Comparison of ENCODE assay signal across 8 cellular contexts in the genomic region with DNA sequence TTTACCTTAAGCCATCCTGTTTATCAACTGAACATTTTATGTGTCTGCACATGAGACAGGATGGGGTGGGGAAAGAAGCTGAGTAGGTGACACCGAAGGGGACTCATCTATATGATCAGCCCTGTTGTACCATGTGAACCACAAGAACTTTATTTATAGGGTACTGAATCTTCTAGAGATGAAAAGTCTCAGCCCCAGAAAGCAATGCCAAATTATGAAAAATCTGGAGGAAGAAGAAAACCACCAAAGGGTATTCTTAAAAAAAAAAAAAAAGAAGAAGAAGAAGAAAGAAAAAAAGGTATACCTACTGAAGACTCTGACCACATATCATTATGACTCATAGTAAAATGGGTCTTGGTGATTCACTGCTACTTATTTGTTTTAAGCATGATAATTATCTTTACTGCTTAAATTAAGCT. TPM values are rescaled to one million over a fixed set of nuclear protein-coding genes. Genes with fewer than 3 reads are reported as not detected.
A peak's percentile ranks its signal among the peaks of the same experiment; 100 is the strongest.
DNase-seq lines count a peak whose midpoint lies in the region; ATAC-seq and TF ChIP-seq lines count a peak whose summit lies in the region.

No MANE protein-coding gene starts in this region.

- ATAC-seq in HG02938 (IDR thresholded peaks at IDR 0.05; ENCODE audit: unreplicated experiment) (peak; percentile 79), activated B cell treated with CpG ODN at 0.5 μM for 24 hours (ENCODE audit: low read depth) (peak; percentile 50), natural killer cell (peak in 2 of 3 donors; percentile 42 to 70), aorta (ENCODE audit: low FRiP score) (no peak)

- H3K9me3 Mint-ChIP-seq in activated B cell treated with CpG ODN at 0.5 μM for 24 hours = no peaks in the 10 kb centered on the region
- no peaks in the 10 kb centered on the region for H3K9me3 Mint-ChIP-seq in natural killer cell

- H3K27ac Mint-ChIP-seq in activated B cell treated with CpG ODN at 0.5 μM for 24 hours (no peak overlapping the region), natural killer cell (no peak overlapping the region)

- no peaks in the 10 kb centered on the region for H3K36me3 ChIP-seq in aorta (ENCODE audit: control insufficient read depth in 1 of 2, insufficient read depth in 2 of 2, low read length in 1 of 2)

- H3K4me3 ChIP-seq in aorta (ENCODE audit: low read length in 2 of 2) = no peak overlapping the region

- DNase-seq in NOMO-1 treated with DMSO at 0.1 percent for 48 hours (lab: John Stamatoyannopoulos, UW; ENCODE audit: unreplicated experiment) (peak; percentile 82), NOMO-1 treated with dmso at 0.1 percent for 144 hours (lab: John Stamatoyannopoulos, UW; ENCODE audit: unreplicated experiment) (no peak), activated B cell treated with CpG ODN at 0.5 μM for 24 hours (no peak), natural killer cell (no peak), Ammon's horn (ENCODE audit: low spot score) (no peak), H4 (ENCODE audit: low spot score) (no peak), aorta (no peak)

- H3K4me3 Mint-ChIP-seq in activated B cell treated with CpG ODN at 0.5 μM for 24 hours = no peak overlapping the region
- H3K4me3 Mint-ChIP-seq in natural killer cell = no peak overlapping the region

- TF ChIP-seq CTCF in activated B cell treated with CpG ODN at 0.5 μM for 24 hours (IDR thresholded peaks at IDR 0.05) (no peak), natural killer cell (IDR thresholded peaks at IDR 0.05) (no peak)

- CTCF ChIA-PET in activated B cell treated with CpG ODN at 0.5 μM for 24 hours (lab: Charles Lee) = interaction anchor here (0.8 kb wide), 1 partner anchor 11 kb away, joined by 3 read pairs; no protein-coding TSS in a partner anchor

- 86 to 93% methylated on average over 1 of the region's 1 CpG for WGBS in aorta, 2 donors

- H3K27me3 Mint-ChIP-seq in activated B cell treated with CpG ODN at 0.5 μM for 24 hours (no peaks in the 10 kb centered on the region), natural killer cell (ENCODE audit: low read depth in 2 of 2) (no peaks in the 10 kb centered on the region)

- no peaks in the 10 kb centered on the region for H3K4me1 ChIP-seq in aorta (ENCODE audit: control insufficient read depth in 1 of 2, insufficient read depth in 2 of 2, low read length in 2 of 2)

- no peaks in the 10 kb centered on the region for H3K36me3 Mint-ChIP-seq in activated B cell treated with CpG ODN at 0.5 μM for 24 hours (ENCODE audit: low read depth)
- H3K36me3 Mint-ChIP-seq in natural killer cell = no peaks in the 10 kb centered on the region

- H3K9me3 ChIP-seq in aorta (ENCODE audit: control insufficient read depth, low read length) = no peaks in the 10 kb centered on the region

- POLR2A ChIA-PET in activated B cell treated with CpG ODN at 0.5 μM for 24 hours (lab: Charles Lee) = interaction anchor here (0.7 to 1.0 kb wide), 4 partner anchors 26 to 765 kb away, joined by 3 to 7 read pairs (median 4); partner anchors contain the start of gene HBS1L

- H3K27me3 ChIP-seq in aorta (ENCODE audit: control insufficient read depth in 1 of 2, insufficient read depth in 2 of 2, low read length in 1 of 2) = no peaks in the 10 kb centered on the region

- intact Hi-C loops in activated B cell treated with CpG ODN at 0.5 μM for 24 hours (cut with micrococcal nuclease) = no loop called here
- intact Hi-C loops in natural killer cell (cut with micrococcal nuclease) = loop anchor here (5.0 kb wide), 1 partner anchor 33 kb away; no protein-coding TSS in a partner anchor
- intact Hi-C loops in aorta (cut with DNase I) = no loop called here

- no peak overlapping the region for H3K27ac ChIP-seq in aorta (ENCODE audit: low read depth in 1 of 2, low read length in 2 of 2)

- H3K4me1 Mint-ChIP-seq in activated B cell treated with CpG ODN at 0.5 μM for 24 hours (peaks cover 6% of the 10 kb centered on the region), natural killer cell (peaks cover under 1 to 5% of the 10 kb centered on the region in 2 donors)

RNA-seq across cellular contexts. Expression of gene HBS1L, which starts 39.8 kb away (rescaled TPM):
- 60.2 and 67.5 TPM in 2 replicates for total RNA-seq in activated B cell treated with CpG ODN at 0.5 μM for 24 hours
- total RNA-seq in natural killer cell = 10 to 100 TPM; 75.3 to 82.2 (median 80.1) TPM
- 45.2 and 65.6 TPM in 2 replicates for total RNA-seq in H4 (2014; rRNA removed; shearing (Covaris generic))
- 10 to 100 TPM; 59.2 to 61.0 TPM for total RNA-seq in aorta
- 10 to 100 TPM; 21.9 to 37.6 TPM for polyA plus RNA-seq in aorta
